ENCODE assay signal across 9 cellular contexts in genomic region chr5:150153957-150154617, GRCh38. TPM values are rescaled to one million over a fixed set of nuclear protein-coding genes. Genes with fewer than 3 reads are reported as not detected.
DNase-seq lines count a peak whose midpoint lies in the region; ATAC-seq and TF ChIP-seq lines count a peak whose summit lies in the region.
"Had no signal": no experiment of that assay in that cellular context is flagged by ENCODE, and none has a peak within 500 bp of the region (broad histone marks: within the 10 kb centered on the region; RNA-seq: fewer than 3 reads in every experiment).

No MANE protein-coding gene starts in this region.

- H3K9me3 ChIP-seq in left ventricle myocardium inferior (replicated peaks) (no peaks in the 10 kb centered on the region), spleen (no peaks in the 10 kb centered on the region)

- WGBS in spleen, 5 donors, result 54 to 71% (median 55%) methylated on average over 9 of the region's 9 CpGs

- H3K4me1 ChIP-seq in left ventricle myocardium inferior, result peaks cover 38% of the 10 kb centered on the region
- peaks cover 11 to 66% (median 17%) of the 10 kb centered on the region in 6 donors for H3K4me1 ChIP-seq in spleen

- peak; percentile 74 for DNase-seq in H4 (ENCODE audit: low spot score)
- DNase-seq in left ventricle myocardium inferior, result no peak
- no peak for DNase-seq in spleen
- DNase-seq in G401 (ENCODE audit: low spot score), result no peak
- DNase-seq in DMS153 (lab: John Stamatoyannopoulos, UW), result no peak

- TF ChIP-seq CTCF in left ventricle myocardium inferior (IDR thresholded peaks at IDR 0.05; ENCODE audit: borderline replicate concordance) (no peak), spleen (IDR thresholded peaks at IDR 0.05 in 8 of 11, conservative IDR thresholded peaks at IDR 0.05 in 3 of 11) (no peak)

- TF ChIP-seq POLR2A in spleen (IDR thresholded peaks at IDR 0.05) (no peak), GM18505 (IDR thresholded peaks at IDR 0.05; ENCODE audit: borderline replicate concordance, extremely low read depth, insufficient read depth, insufficient read length) (no peak)

- H3K27me3 ChIP-seq in left ventricle myocardium inferior (ENCODE audit: low read depth), result no peaks in the 10 kb centered on the region
- peaks cover 0 to 19% (median 0%) of the 10 kb centered on the region in 7 donors for H3K27me3 ChIP-seq in spleen (replicated peaks in 1 of 7)

- H3K4me3 ChIP-seq in left ventricle myocardium inferior (peak overlapping the region; percentile 69), spleen (peak overlapping the region; percentile 6 to 71 (median 44))

- H3K36me3 ChIP-seq in left ventricle myocardium inferior (no peaks in the 10 kb centered on the region), spleen (peaks cover 0 to 3% (median 0%) of the 10 kb centered on the region in 6 donors)

- peak; percentile 52 for ATAC-seq in SK-N-SH treated with all-trans-retinoic acid at 6 μM for 48 hours
- ATAC-seq in HG02973 (IDR thresholded peaks at IDR 0.05; ENCODE audit: unreplicated experiment), result no peak
- no peak for ATAC-seq in GM18505 (IDR thresholded peaks at IDR 0.05; ENCODE audit: unreplicated experiment)

- in situ Hi-C loops in G401 (cut with HindIII; ENCODE audit: low sequenced_read_pairs), result no loop called here

- intact Hi-C loops in left ventricle myocardium inferior (cut with micrococcal nuclease), result loop anchor here (10.0 kb wide), 1 partner anchor 201 kb away; the partner anchor contains the start of gene TCOF1
- intact Hi-C loops in spleen (cut with DNase I; ENCODE audit: low total_unique reads), result no loop called here

- peak overlapping the region; percentile 89 for H3K27ac ChIP-seq in left ventricle myocardium inferior (replicated peaks)
- peak overlapping the region; percentile 19 to 83 (median 75) for H3K27ac ChIP-seq in spleen

TF ChIP-seq in SK-N-SH treated with all-trans-retinoic acid at 6 μM for 48 hours, 23 proteins besides CTCF, POLR2A, EP300 and RAD21:
- TF ChIP-seq ZNF70 (CRISPR knock-in tag; IDR thresholded peaks at IDR 0.05) (no peak), ARNTL (CRISPR knock-in tag; IDR thresholded peaks at IDR 0.05; ENCODE audit: borderline replicate concordance, low read depth) (no peak), ISL1 (CRISPR knock-in tag; IDR thresholded peaks at IDR 0.05) (no peak), ZNF8 (CRISPR knock-in tag; IDR thresholded peaks at IDR 0.05) (no peak), RARB (CRISPR knock-in tag; IDR thresholded peaks at IDR 0.05) (no peak), OSR1 (CRISPR knock-in tag; IDR thresholded peaks at IDR 0.05) (no peak), PATZ1 (CRISPR knock-in tag; IDR thresholded peaks at IDR 0.05; ENCODE audit: borderline replicate concordance) (no peak), TCF4 (CRISPR knock-in tag; IDR thresholded peaks at IDR 0.05; ENCODE audit: borderline replicate concordance) (no peak), CSDC2 (CRISPR knock-in tag; IDR thresholded peaks at IDR 0.05) (no peak), TOX (CRISPR knock-in tag; IDR thresholded peaks at IDR 0.05; ENCODE audit: borderline replicate concordance) (no peak), ZFP30 (CRISPR knock-in tag; IDR thresholded peaks at IDR 0.05) (no peak), GLIS3 (CRISPR knock-in tag; IDR thresholded peaks at IDR 0.05) (no peak), ZNF565 (CRISPR knock-in tag; conservative IDR thresholded peaks at IDR 0.05; ENCODE audit: low read depth) (no peak), SNAI2 (CRISPR knock-in tag; IDR thresholded peaks at IDR 0.05) (no peak)
- TF ChIP-seq, protein P1, sequence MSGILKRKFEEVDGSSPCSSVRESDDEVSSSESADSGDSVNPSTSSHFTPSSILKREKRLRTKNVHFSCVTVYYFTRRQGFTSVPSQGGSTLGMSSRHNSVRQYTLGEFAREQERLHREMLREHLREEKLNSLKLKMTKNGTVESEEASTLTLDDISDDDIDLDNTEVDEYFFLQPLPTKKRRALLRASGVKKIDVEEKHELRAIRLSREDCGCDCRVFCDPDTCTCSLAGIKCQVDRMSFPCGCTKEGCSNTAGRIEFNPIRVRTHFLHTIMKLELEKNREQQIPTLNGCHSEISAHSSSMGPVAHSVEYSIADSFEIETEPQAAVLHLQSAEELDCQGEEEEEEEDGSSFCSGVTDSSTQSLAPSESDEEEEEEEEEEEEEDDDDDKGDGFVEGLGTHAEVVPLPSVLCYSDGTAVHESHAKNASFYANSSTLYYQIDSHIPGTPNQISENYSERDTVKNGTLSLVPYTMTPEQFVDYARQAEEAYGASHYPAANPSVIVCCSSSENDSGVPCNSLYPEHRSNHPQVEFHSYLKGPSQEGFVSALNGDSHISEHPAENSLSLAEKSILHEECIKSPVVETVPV (CRISPR knock-in tag; IDR thresholded peaks at IDR 0.05), result no peak

RNA-seq across cellular contexts. Expression of gene PDGFRB, which starts 1.6 kb away (rescaled TPM):
- total RNA-seq in H4 (2014; rRNA removed; shearing (Covaris generic)), result 21.6 and 30.1 TPM in 2 replicates
- 39.7 TPM for total RNA-seq in left ventricle myocardium inferior
- 100 to 1,000 TPM in 3 of 7 donors, 10 to 100 TPM in 4; 66.8 to 144 (median 97.1) TPM for total RNA-seq in spleen
- 10 to 100 TPM; 12.8 to 27.4 (median 14.2) TPM for polyA plus RNA-seq in spleen
- total RNA-seq in G401 (2014; rRNA removed; shearing (Covaris generic)), result 21.0 and 31.1 TPM in 2 replicates

RNA-seq across cellular contexts. Expression of gene CDX1, which starts 12.5 kb away (rescaled TPM):
- not detected in 2 replicates for total RNA-seq in H4 (2014; rRNA removed; shearing (Covaris generic))
- total RNA-seq in left ventricle myocardium inferior (not detected), spleen (under 1 TPM in 2 of 7 donors, not detected in 5; 0.25 to 0.47 TPM)
- 1 to 10 TPM in 1 of 3 donors, under 1 TPM in 2; 0.26 to 1.3 (median 0.41) TPM for polyA plus RNA-seq in spleen
- not detected in 2 replicates for total RNA-seq in G401 (2014; rRNA removed; shearing (Covaris generic))
- total RNA-seq: mononuclear cell had no signal

RNA-seq across cellular contexts. Expression of gene SLC6A7, which starts 35.8 kb away (rescaled TPM):
- not detected in 2 replicates for total RNA-seq in H4 (2014; rRNA removed; shearing (Covaris generic))
- total RNA-seq in left ventricle myocardium inferior (not detected), spleen (not detected)
- under 1 TPM in 2 of 3 donors, not detected in 1; 0.03 to 0.10 TPM for polyA plus RNA-seq in spleen
- not detected in 2 replicates for total RNA-seq in G401 (2014; rRNA removed; shearing (Covaris generic))
